8 cellular contexts compared by ENCODE assay signal in genomic region chr2:96537734-96538486, GRCh38. TPM values are rescaled to one million over a fixed set of nuclear protein-coding genes. Genes with fewer than 3 reads are reported as not detected.
DNase-seq lines count a peak whose midpoint lies in the region; ATAC-seq and TF ChIP-seq lines count a peak whose summit lies in the region.

No MANE protein-coding gene starts in this region.

- H3K27me3 Mint-ChIP-seq in stimulated activated naive CD8-positive, alpha-beta T cell treated with anti-CD3 and anti-CD28 coated beads, Interleukin-15, amount 100 ng/mL, for 72 hours = no peaks in the 10 kb centered on the region

- H2AFZ ChIP-seq in OCI-LY3 (ENCODE audit: low read depth, low read length) = no peak overlapping the region

- peak; percentile 71 for DNase-seq in CD1c-positive myeloid dendritic cell (ENCODE audit: extremely low spot score)
- DNase-seq in ascending aorta (ENCODE audit: low spot score in 2 of 2) = no peak
- peak in 1 of 2 donors; percentile 87 for DNase-seq in left lung
- peak; percentile 72 to 74 for DNase-seq in stimulated activated naive CD8-positive, alpha-beta T cell treated with anti-CD3 and anti-CD28 coated beads, Interleukin-15, amount 100 ng/mL, for 72 hours
- DNase-seq in A172 (ENCODE audit: low spot score) = no peak
- DNase-seq in NCI-H226 = no peak

- H3K27ac ChIP-seq in OCI-LY3 (ENCODE audit: low read length) (no peak overlapping the region), ascending aorta (peak overlapping the region; percentile 96 to 99), left lung (peak overlapping the region; percentile 96 to 99)

- H3K9me3 ChIP-seq in OCI-LY3 (ENCODE audit: insufficient read depth, low read length) = no peaks in the 10 kb centered on the region
- H3K9me3 ChIP-seq in ascending aorta = no peaks in the 10 kb centered on the region
- H3K9me3 ChIP-seq in left lung = no peaks in the 10 kb centered on the region

- peak overlapping the region; percentile 94 for H3K4me2 ChIP-seq in OCI-LY3 (ENCODE audit: low read length)

- peaks cover 23% of the 10 kb centered on the region for H3K36me3 ChIP-seq in OCI-LY3 (replicated peaks; ENCODE audit: low read depth, low read length)
- peaks cover 4 to 22% of the 10 kb centered on the region in 2 donors for H3K36me3 ChIP-seq in ascending aorta
- H3K36me3 ChIP-seq in left lung = peaks cover 0 to 22% of the 10 kb centered on the region in 2 donors

- H3K4me3 ChIP-seq in OCI-LY3 (ENCODE audit: low read length) (peak overlapping the region; percentile 87), ascending aorta (peak overlapping the region; percentile 83 to 99), left lung (peak overlapping the region; percentile 73 to 87)

- H3K4me1 ChIP-seq in OCI-LY3 (ENCODE audit: low read length) (peaks cover 34% of the 10 kb centered on the region), ascending aorta (peaks cover 18 to 67% of the 10 kb centered on the region in 2 donors), left lung (peaks cover 30 to 87% of the 10 kb centered on the region in 2 donors)

- intact Hi-C loops in ascending aorta (cut with DNase I) (loop anchor here (1.0 to 5.0 kb wide), 2 partner anchors 29 to 369 kb away; no protein-coding TSS in a partner anchor), left lung (cut with DNase I) (no loop called here)

- ATAC-seq in left lung (no peak), HG03571 (IDR thresholded peaks at IDR 0.05; ENCODE audit: unreplicated experiment) (no peak)
- peak; percentile 37 for ATAC-seq in stimulated activated naive CD8-positive, alpha-beta T cell treated with anti-CD3 and anti-CD28 coated beads, Interleukin-15, amount 100 ng/mL, for 72 hours

- peak overlapping the region; percentile 96 to 100 for H3K27ac Mint-ChIP-seq in stimulated activated naive CD8-positive, alpha-beta T cell treated with anti-CD3 and anti-CD28 coated beads, Interleukin-15, amount 100 ng/mL, for 72 hours

- peak overlapping the region; percentile 88 to 96 for H3K4me3 Mint-ChIP-seq in stimulated activated naive CD8-positive, alpha-beta T cell treated with anti-CD3 and anti-CD28 coated beads, Interleukin-15, amount 100 ng/mL, for 72 hours

- H3K27me3 ChIP-seq in OCI-LY3 (ENCODE audit: low read depth, low read length) (peaks cover 29% of the 10 kb centered on the region), ascending aorta (no peaks in the 10 kb centered on the region), left lung (no peaks in the 10 kb centered on the region)

- peak overlapping the region; percentile 86 for H3K9ac ChIP-seq in OCI-LY3 (ENCODE audit: low read length)

- H4K20me1 ChIP-seq in OCI-LY3 (ENCODE audit: insufficient read depth, low read length) = peaks cover 53% of the 10 kb centered on the region

- no peaks in the 10 kb centered on the region for H3K9me3 Mint-ChIP-seq in stimulated activated naive CD8-positive, alpha-beta T cell treated with anti-CD3 and anti-CD28 coated beads, Interleukin-15, amount 100 ng/mL, for 72 hours

- TF ChIP-seq CTCF in OCI-LY3 (IDR thresholded peaks at IDR 0.05; ENCODE audit: low read depth, low read length) (no peak), ascending aorta (IDR thresholded peaks at IDR 0.05) (no peak), left lung (IDR thresholded peaks at IDR 0.05) (no peak)

- H3K4me1 Mint-ChIP-seq in stimulated activated naive CD8-positive, alpha-beta T cell treated with anti-CD3 and anti-CD28 coated beads, Interleukin-15, amount 100 ng/mL, for 72 hours = peaks cover 63% of the 10 kb centered on the region

- H3K79me2 ChIP-seq in OCI-LY3 (ENCODE audit: low read length) = peaks cover 32% of the 10 kb centered on the region

RNA-seq across cellular contexts. Expression of gene ARID5A, which starts 1.4 kb away (rescaled TPM):
- total RNA-seq in ascending aorta = 267 TPM
- total RNA-seq in left lung = 10 to 100 TPM; 17.4 to 30.9 TPM
- 6.9 and 11.2 TPM in 2 replicates for total RNA-seq in A172 (2014; rRNA removed; shearing (Covaris generic))

RNA-seq across cellular contexts. Expression of gene NEURL3, which starts 32.8 kb away (rescaled TPM):
- not detected for total RNA-seq in ascending aorta
- total RNA-seq in left lung = under 1 TPM; 0.18 to 0.23 TPM
- total RNA-seq in A172 (2014; rRNA removed; shearing (Covaris generic)) = 0.45 and 0.93 TPM in 2 replicates

Comparison
In these comparisons a context has a peak if more than half of its experiments do, and no peak if none do; other contexts are left out.
1. DNase-seq: peak in CD1c-positive myeloid dendritic cell (single experiment) and stimulated activated naive CD8-positive, alpha-beta T cell treated with anti-CD3 and anti-CD28 coated beads, Interleukin-15, amount 100 ng/mL, for 72 hours (2 of 2); none in ascending aorta (0 of 2), A172 (single experiment) and NCI-H226 (single experiment).
2. Peak in every context shown above with its lines, with median percentiles within 50 percentile points of each other: H3K4me3 ChIP-seq.